Comparison of ENCODE assay signal across 8 cellular contexts in genomic region chr12:23204933-23205778, GRCh38.
A peak's percentile ranks its signal among the peaks of the same experiment; 100 is the strongest.
DNase-seq lines count a peak whose midpoint lies in the region; ATAC-seq, FAIRE-seq and TF ChIP-seq lines count a peak whose summit lies in the region.

No MANE protein-coding gene starts in this region.

- no peaks in the 10 kb centered on the region for H3K9me3 ChIP-seq in testis

- TF ChIP-seq POLR2A in testis (IDR thresholded peaks at IDR 0.05), result no peak

- peak; percentile 53 for DNase-seq in EH (ENCODE audit: low read depth)
- peak; percentile 47 for DNase-seq in NCI-H524 treated with DMSO at 0.1 percent for 48 hours (lab: John Stamatoyannopoulos, UW)
- peak; percentile 58 to 81 for DNase-seq in T47D (ENCODE audit: low read depth in 1 of 2, low spot score in 1 of 2)
- peak; percentile 36 for DNase-seq in testis
- DNase-seq in stimulated activated CD4-positive, alpha-beta T cell treated with anti-CD3 and anti-CD28 coated beads, Interleukin-2, amount 100 ng/mL, for 24 hours, result no peak

- in situ Hi-C loops in T47D (cut with HindIII; ENCODE audit: low pct_unique_long_range_greater_than_20kb, low sequenced_read_pairs), result no loop called here

- no peak overlapping the region for H3K4me3 ChIP-seq in testis

- peak; percentile 76 to 94 (median 90) for TF ChIP-seq CTCF in testis (IDR thresholded peaks at IDR 0.05)

- H3K36me3 ChIP-seq in testis (ENCODE audit: low read depth, missing control alignments), result no peaks in the 10 kb centered on the region

- WGBS in testis, 2 donors, result 25% methylated on average over 3 of the region's 3 CpGs

- H3K27me3 ChIP-seq in testis, result no peaks in the 10 kb centered on the region

- intact Hi-C loops in testis (cut with DNase I; ENCODE audit: low total_unique reads), result no loop called here

- FAIRE-seq in islet of Langerhans (lab: Jason Lieb, UNC), result peak; percentile 95

- ATAC-seq in GM19452 (IDR thresholded peaks at IDR 0.05; ENCODE audit: unreplicated experiment) (peak; percentile 98), HG03354 (IDR thresholded peaks at IDR 0.05; ENCODE audit: poor library complexity, severe bottlenecking, unreplicated experiment) (peak; percentile 90)

- H3K27ac ChIP-seq in testis, result no peak overlapping the region

- H3K4me1 ChIP-seq in testis, result no peaks in the 10 kb centered on the region

Comparison
In these comparisons a context has a peak if more than half of its experiments do, and no peak if none do; other contexts are left out.
1. DNase-seq: peak in EH (single experiment), NCI-H524 treated with DMSO at 0.1 percent for 48 hours (single experiment), T47D (2 of 2) and testis (single experiment); none in stimulated activated CD4-positive, alpha-beta T cell treated with anti-CD3 and anti-CD28 coated beads, Interleukin-2, amount 100 ng/mL, for 24 hours (0 of 2).